ENCODE assay signal across 29 cellular contexts in genomic region chr7:35726654-35727053, GRCh38. TPM values are rescaled to one million over a fixed set of nuclear protein-coding genes. Genes with fewer than 3 reads are reported as not detected.
A peak's percentile ranks its signal among the peaks of the same experiment; 100 is the strongest.
DNase-seq lines count a peak whose midpoint lies in the region; ATAC-seq, FAIRE-seq and TF ChIP-seq lines count a peak whose summit lies in the region.
"Had no signal": no experiment of that assay in that cellular context is flagged by ENCODE, and none has a peak within 500 bp of the region (broad histone marks: within the 10 kb centered on the region; RNA-seq: fewer than 3 reads in every experiment).

No MANE protein-coding gene starts in this region.

- H3K4me1 Mint-ChIP-seq in activated naive CD8-positive, alpha-beta T cell treated with anti-CD3 and anti-CD28 coated beads, Interleukin-2, amount 50 U/mL, for 24 hours: peaks cover 91% of the 10 kb centered on the region
- H3K4me1 Mint-ChIP-seq in activated naive CD8-positive, alpha-beta T cell treated with anti-CD3 and anti-CD28 coated beads for 36 hours: peaks cover 71% of the 10 kb centered on the region
- peaks cover 60% of the 10 kb centered on the region for H3K4me1 Mint-ChIP-seq in dendritic cell treated with granulocyte-macrophage colony-stimulating factor and Interleukin-4, amounts not matched to agents 40 ng/mL and 50 ng/mL, for 4 days (ENCODE audit: low read depth)
- H3K4me1 Mint-ChIP-seq in activated T-helper 17 cell treated with anti-CD3 and anti-CD28 coated beads, Interleukin-2, amount 50 U/mL, for 72 hours: peaks cover 36% of the 10 kb centered on the region

- no peak overlapping the region for H3K4me3 ChIP-seq in OCI-LY3 (ENCODE audit: low read length)
- H3K4me3 ChIP-seq: breast epithelium, esophagus muscularis mucosa, hepatocyte, left lung had no signal

- H3K79me2 ChIP-seq in OCI-LY3 (ENCODE audit: low read length): no peaks in the 10 kb centered on the region
- H3K79me2 ChIP-seq: hepatocyte had no signal

- no peak for TF ChIP-seq CTCF in OCI-LY3 (IDR thresholded peaks at IDR 0.05; ENCODE audit: low read depth, low read length)

- H3K9me3 Mint-ChIP-seq in activated naive CD8-positive, alpha-beta T cell treated with anti-CD3 and anti-CD28 coated beads, Interleukin-2, amount 50 U/mL, for 24 hours: no peaks in the 10 kb centered on the region
- H3K9me3 Mint-ChIP-seq in activated naive CD8-positive, alpha-beta T cell treated with anti-CD3 and anti-CD28 coated beads for 36 hours: peaks cover 5% of the 10 kb centered on the region
- no peaks in the 10 kb centered on the region for H3K9me3 Mint-ChIP-seq in dendritic cell treated with granulocyte-macrophage colony-stimulating factor and Interleukin-4, amounts not matched to agents 40 ng/mL and 50 ng/mL, for 4 days
- peaks cover 4% of the 10 kb centered on the region for H3K9me3 Mint-ChIP-seq in activated T-helper 17 cell treated with anti-CD3 and anti-CD28 coated beads, Interleukin-2, amount 50 U/mL, for 72 hours
- H3K9me3 Mint-ChIP-seq: endodermal cell, nephron had no signal

- H3K36me3 Mint-ChIP-seq in activated naive CD8-positive, alpha-beta T cell treated with anti-CD3 and anti-CD28 coated beads, Interleukin-2, amount 50 U/mL, for 24 hours (ENCODE audit: low read depth): no peaks in the 10 kb centered on the region
- H3K36me3 Mint-ChIP-seq in activated naive CD8-positive, alpha-beta T cell treated with anti-CD3 and anti-CD28 coated beads for 36 hours: peaks cover 7% of the 10 kb centered on the region
- H3K36me3 Mint-ChIP-seq in dendritic cell treated with granulocyte-macrophage colony-stimulating factor and Interleukin-4, amounts not matched to agents 40 ng/mL and 50 ng/mL, for 4 days (ENCODE audit: low read depth): no peaks in the 10 kb centered on the region
- no peaks in the 10 kb centered on the region for H3K36me3 Mint-ChIP-seq in activated T-helper 17 cell treated with anti-CD3 and anti-CD28 coated beads, Interleukin-2, amount 50 U/mL, for 72 hours (ENCODE audit: low read depth)

- no peaks in the 10 kb centered on the region for H4K20me1 ChIP-seq in OCI-LY3 (ENCODE audit: insufficient read depth, low read length)

- no peak overlapping the region for H3K4me3 Mint-ChIP-seq in activated naive CD8-positive, alpha-beta T cell treated with anti-CD3 and anti-CD28 coated beads, Interleukin-2, amount 50 U/mL, for 24 hours
- no peak overlapping the region for H3K4me3 Mint-ChIP-seq in activated naive CD8-positive, alpha-beta T cell treated with anti-CD3 and anti-CD28 coated beads for 36 hours
- no peak overlapping the region for H3K4me3 Mint-ChIP-seq in dendritic cell treated with granulocyte-macrophage colony-stimulating factor and Interleukin-4, amounts not matched to agents 40 ng/mL and 50 ng/mL, for 4 days
- H3K4me3 Mint-ChIP-seq in activated T-helper 17 cell treated with anti-CD3 and anti-CD28 coated beads, Interleukin-2, amount 50 U/mL, for 72 hours: no peak overlapping the region
- H3K4me3 Mint-ChIP-seq: endodermal cell, H9, nephron had no signal

- H3K27ac ChIP-seq in OCI-LY3 (ENCODE audit: low read length): no peak overlapping the region
- peak overlapping the region; percentile 31 for H3K27ac ChIP-seq in substantia nigra (ENCODE audit: low read depth, low read length, poor library complexity, severe bottlenecking)
- H3K27ac ChIP-seq: breast epithelium, C4-2B, esophagus muscularis mucosa, hepatocyte, left lung had no signal

- no peaks in the 10 kb centered on the region for H3K27me3 ChIP-seq in OCI-LY3 (ENCODE audit: low read depth, low read length)
- H3K27me3 ChIP-seq: breast epithelium, esophagus muscularis mucosa, hepatocyte, left lung had no signal

- H3K9ac ChIP-seq in OCI-LY3 (ENCODE audit: low read length): no peak overlapping the region

- no peak for ATAC-seq in activated naive CD8-positive, alpha-beta T cell treated with anti-CD3 and anti-CD28 coated beads, Interleukin-2, amount 50 U/mL, for 24 hours
- no peak for ATAC-seq in activated T-helper 17 cell treated with anti-CD3 and anti-CD28 coated beads, Interleukin-2, amount 50 U/mL, for 72 hours (replicated peaks)
- ATAC-seq: left lung had no signal

- DNase-seq in activated naive CD8-positive, alpha-beta T cell treated with anti-CD3 and anti-CD28 coated beads, Interleukin-2, amount 50 U/mL, for 24 hours: no peak
- no peak for DNase-seq in activated naive CD8-positive, alpha-beta T cell treated with anti-CD3 and anti-CD28 coated beads for 36 hours
- no peak for DNase-seq in substantia nigra (lab: John Stamatoyannopoulos, UW)
- no peak for DNase-seq in anterior cingulate cortex (lab: John Stamatoyannopoulos, UW)
- no peak for DNase-seq in GM12891 (ENCODE audit: insufficient read length, low spot score)
- DNase-seq: activated CD8-positive, alpha-beta memory T cell treated with anti-CD3 and anti-CD28 coated beads for 24 hours; activated naive CD4-positive, alpha-beta T cell; activated T-cell treated with anti-CD3 and anti-CD28 coated beads, Interleukin-2, amount 50 U/mL, for 1 hour; endodermal cell; H9; Kasumi-1; left lung; MV-4-11; NCI-H1930; NCI-H2227 treated with DMSO at 0.1 percent for 48 hours; NCI-H82; SIG-M5; small intestine; stimulated activated CD4-positive, alpha-beta T cell treated with anti-CD3 and anti-CD28 coated beads, Interleukin-1b, Interleukin-23, amount 100 ng/mL, for 48 hours had no signal

- H3K4me1 ChIP-seq in OCI-LY3 (ENCODE audit: low read length): peaks cover 78% of the 10 kb centered on the region
- H3K4me1 ChIP-seq: breast epithelium, left lung had no signal

- TF ChIP-seq POLR2A in GM12891 (IDR thresholded peaks at IDR 0.05; ENCODE audit: low read depth, low read length): no peak

- H3K9me3 ChIP-seq in OCI-LY3 (ENCODE audit: insufficient read depth, low read length): no peaks in the 10 kb centered on the region
- H3K9me3 ChIP-seq: breast epithelium, esophagus muscularis mucosa, left lung had no signal

- H3K27me3 Mint-ChIP-seq in activated naive CD8-positive, alpha-beta T cell treated with anti-CD3 and anti-CD28 coated beads, Interleukin-2, amount 50 U/mL, for 24 hours: no peaks in the 10 kb centered on the region
- H3K27me3 Mint-ChIP-seq in activated naive CD8-positive, alpha-beta T cell treated with anti-CD3 and anti-CD28 coated beads for 36 hours: no peaks in the 10 kb centered on the region
- H3K27me3 Mint-ChIP-seq in dendritic cell treated with granulocyte-macrophage colony-stimulating factor and Interleukin-4, amounts not matched to agents 40 ng/mL and 50 ng/mL, for 4 days: no peaks in the 10 kb centered on the region
- H3K27me3 Mint-ChIP-seq in activated T-helper 17 cell treated with anti-CD3 and anti-CD28 coated beads, Interleukin-2, amount 50 U/mL, for 72 hours: peaks cover 2% of the 10 kb centered on the region

- H2AFZ ChIP-seq in OCI-LY3 (ENCODE audit: low read depth, low read length): no peak overlapping the region
- H2AFZ ChIP-seq: hepatocyte had no signal

- peak overlapping the region; percentile 18 for H3K27ac Mint-ChIP-seq in activated naive CD8-positive, alpha-beta T cell treated with anti-CD3 and anti-CD28 coated beads, Interleukin-2, amount 50 U/mL, for 24 hours
- no peak overlapping the region for H3K27ac Mint-ChIP-seq in activated naive CD8-positive, alpha-beta T cell treated with anti-CD3 and anti-CD28 coated beads for 36 hours
- peak overlapping the region; percentile 39 for H3K27ac Mint-ChIP-seq in dendritic cell treated with granulocyte-macrophage colony-stimulating factor and Interleukin-4, amounts not matched to agents 40 ng/mL and 50 ng/mL, for 4 days
- H3K27ac Mint-ChIP-seq in activated T-helper 17 cell treated with anti-CD3 and anti-CD28 coated beads, Interleukin-2, amount 50 U/mL, for 72 hours: no peak overlapping the region
- H3K27ac Mint-ChIP-seq: endodermal cell, H9, nephron had no signal

- FAIRE-seq in GM12891 (lab: Jason Lieb, UNC): no peak
- FAIRE-seq: colon, frontal cortex, small intestine had no signal

- no peaks in the 10 kb centered on the region for H3K36me3 ChIP-seq in OCI-LY3 (replicated peaks; ENCODE audit: low read depth, low read length)
- H3K36me3 ChIP-seq: breast epithelium, esophagus muscularis mucosa, left lung had no signal

- H3K4me2 ChIP-seq in OCI-LY3 (ENCODE audit: low read length): peak overlapping the region; percentile 2; the same call in 1 of the 2 replicates
- H3K4me2 ChIP-seq: hepatocyte had no signal

- intact Hi-C loops in dendritic cell treated with granulocyte-macrophage colony-stimulating factor and Interleukin-4, amounts not matched to agents 40 ng/mL and 50 ng/mL, for 4 days (cut with micrococcal nuclease): no loop called here

TF ChIP-seq in GM12891, 5 proteins besides CTCF, POLR2A, EP300 and RAD21:
- TF ChIP-seq TAF1 (IDR thresholded peaks at IDR 0.05; ENCODE audit: low read depth, low read length) (no peak), POLR2AphosphoS5 (IDR thresholded peaks at IDR 0.05; ENCODE audit: low read depth, low read length) (no peak), POU2F2 (IDR thresholded peaks at IDR 0.05; ENCODE audit: low read depth, low read length) (no peak), PAX5 (IDR thresholded peaks at IDR 0.05; ENCODE audit: insufficient read depth, low read length, severe bottlenecking) (no peak), SPI1 (IDR thresholded peaks at IDR 0.05; ENCODE audit: low read depth, low read length) (no peak)

RNA-seq across cellular contexts. Expression of gene HERPUD2, which starts 31.7 kb away (rescaled TPM):
- total RNA-seq in activated naive CD8-positive, alpha-beta T cell treated with anti-CD3 and anti-CD28 coated beads for 36 hours: 10 to 100 TPM; 19.1 to 21.3 TPM
- 10 to 100 TPM; 25.3 to 27.4 TPM for total RNA-seq in activated T-helper 17 cell treated with anti-CD3 and anti-CD28 coated beads, Interleukin-2, amount 50 U/mL, for 72 hours
- 7.3 TPM for polyA plus RNA-seq in GM12891 (2012; ENCODE audit: low read depth, missing spikeins)

Comparison
In these comparisons a context has a peak if more than half of its experiments do, and no peak if none do; other contexts are left out.
1. H3K27ac Mint-ChIP-seq: peak in activated naive CD8-positive, alpha-beta T cell treated with anti-CD3 and anti-CD28 coated beads, Interleukin-2, amount 50 U/mL, for 24 hours (single experiment) and dendritic cell treated with granulocyte-macrophage colony-stimulating factor and Interleukin-4, amounts not matched to agents 40 ng/mL and 50 ng/mL, for 4 days (single experiment); none in activated naive CD8-positive, alpha-beta T cell treated with anti-CD3 and anti-CD28 coated beads for 36 hours (single experiment) and activated T-helper 17 cell treated with anti-CD3 and anti-CD28 coated beads, Interleukin-2, amount 50 U/mL, for 72 hours (single experiment).